ENCODE assay signal across 23 cellular contexts in genomic region chr5:60510663-60511062, GRCh38.
"Had no signal": no experiment of that assay in that cellular context is flagged by ENCODE, and none has a peak within 500 bp of the region (broad histone marks: within the 10 kb centered on the region; RNA-seq: fewer than 3 reads in every experiment).

No MANE protein-coding gene starts in this region.

- DNase-seq: activated CD4-positive, alpha-beta memory T cell treated with anti-CD3 and anti-CD28 coated beads for 36 hours; activated CD4-positive, alpha-beta T cell treated with anti-CD3 and anti-CD28 coated beads, Interleukin-2, amount 10 ng/mL, durations not matched to agents 7 days and 5 days; activated CD4-positive, CD25-positive, alpha-beta regulatory T cell; activated CD8-positive, alpha-beta memory T cell treated with anti-CD3 and anti-CD28 coated beads for 24 hours; activated effector memory CD4-positive, alpha-beta T cell treated with anti-CD3 and anti-CD28 coated beads, Interleukin-2, amount 50 U/mL, for 16 hours; activated naive CD4-positive, alpha-beta T cell treated with Interleukin-2 at 50 U/mL for 16 hours; activated T-cell treated with anti-CD3 and anti-CD28 coated beads, Interleukin-2, amount 50 U/mL, for 4 hours; anterior cingulate cortex; Kasumi-1; KBM-7; NCI-H1048; NCI-H146; NCI-H187 treated with DMSO at 0.1 percent for 48 hours; NCI-H2081 treated with DMSO at 0.1 percent for 48 hours; NCI-H2171 treated with DMSO at 0.1 percent for 48 hours; NCI-H226; NCI-H510A; NCI-H526 treated with DMSO at 0.1 percent for 48 hours; PC-9; SHP77 treated with DMSO at 0.1 percent for 48 hours; T-helper 17 cell; T-helper 9 cell had no signal

- H3K27ac Mint-ChIP-seq: activated CD4-positive, alpha-beta memory T cell treated with anti-CD3 and anti-CD28 coated beads for 36 hours; activated CD4-positive, alpha-beta T cell treated with anti-CD3 and anti-CD28 coated beads, Interleukin-2, amount 10 ng/mL, durations not matched to agents 7 days and 5 days; activated naive CD8-positive, alpha-beta T cell; T-helper 17 cell had no signal

- H3K27ac ChIP-seq: PC-9 had no signal

- H2AFZ ChIP-seq: PC-9 had no signal

- H3K36me3 Mint-ChIP-seq: activated CD4-positive, alpha-beta memory T cell treated with anti-CD3 and anti-CD28 coated beads for 36 hours; activated naive CD8-positive, alpha-beta T cell had no signal

- ATAC-seq: activated T-cell treated with anti-CD3 and anti-CD28 coated beads, Interleukin-2, amount 50 U/mL, for 4 hours; T-helper 17 cell had no signal

- H3K4me3 Mint-ChIP-seq: activated CD4-positive, alpha-beta memory T cell treated with anti-CD3 and anti-CD28 coated beads for 36 hours; activated CD4-positive, alpha-beta T cell treated with anti-CD3 and anti-CD28 coated beads, Interleukin-2, amount 10 ng/mL, durations not matched to agents 7 days and 5 days; activated naive CD8-positive, alpha-beta T cell; activated T-cell treated with anti-CD3 and anti-CD28 coated beads, Interleukin-2, amount 50 U/mL, for 4 hours; T-helper 17 cell had no signal

- H3K27me3 Mint-ChIP-seq: activated CD4-positive, alpha-beta memory T cell treated with anti-CD3 and anti-CD28 coated beads for 36 hours; activated naive CD8-positive, alpha-beta T cell; T-helper 17 cell had no signal

- H3K4me3 ChIP-seq: PC-9 had no signal

- H3K4me2 ChIP-seq: PC-9 had no signal

- H3K4me1 Mint-ChIP-seq: activated CD4-positive, alpha-beta T cell treated with anti-CD3 and anti-CD28 coated beads, Interleukin-2, amount 10 ng/mL, durations not matched to agents 7 days and 5 days; T-helper 17 cell had no signal

- H3K9me3 Mint-ChIP-seq: activated CD4-positive, alpha-beta memory T cell treated with anti-CD3 and anti-CD28 coated beads for 36 hours; activated CD4-positive, alpha-beta T cell treated with anti-CD3 and anti-CD28 coated beads, Interleukin-2, amount 10 ng/mL, durations not matched to agents 7 days and 5 days; activated T-cell treated with anti-CD3 and anti-CD28 coated beads, Interleukin-2, amount 50 U/mL, for 4 hours had no signal
